Comparison of ENCODE assay signal across 8 cellular contexts in genomic region chr3:177197934-177198484, GRCh38. TPM values are rescaled to one million over a fixed set of nuclear protein-coding genes. Genes with fewer than 3 reads are reported as not detected.
DNase-seq lines count a peak whose midpoint lies in the region; ATAC-seq, FAIRE-seq and TF ChIP-seq lines count a peak whose summit lies in the region.

No MANE protein-coding gene starts in this region.

- no peak for ATAC-seq in GM19397 (IDR thresholded peaks at IDR 0.05; ENCODE audit: unreplicated experiment)
- no peak for ATAC-seq in HG03442 (IDR thresholded peaks at IDR 0.05; ENCODE audit: unreplicated experiment)

- no peaks in the 10 kb centered on the region for H3K27me3 Mint-ChIP-seq in activated naive CD8-positive, alpha-beta T cell

- TF ChIP-seq EP300 in suprapubic skin (IDR thresholded peaks at IDR 0.05) = no peak

- no peak for FAIRE-seq in kidney (lab: Jason Lieb, UNC)

- H3K4me1 ChIP-seq in A673 (ENCODE audit: insufficient read depth, low read length, poor library complexity, severe bottlenecking) = peaks cover 29% of the 10 kb centered on the region
- peaks cover 5 to 23% of the 10 kb centered on the region in 2 donors for H3K4me1 ChIP-seq in kidney (ENCODE audit: control insufficient read depth in 1 of 2, insufficient read depth in 1 of 2, low read depth in 1 of 2, low read length in 2 of 2)
- H3K4me1 ChIP-seq in suprapubic skin = peaks cover 43% of the 10 kb centered on the region

- POLR2A ChIA-PET in A673 (lab: Charles Lee; ENCODE audit: low non-redundant PET) = interaction anchor here (0.5 to 0.7 kb wide), 2 partner anchors 127 to 129 kb away, joined by 6 read pairs; no protein-coding TSS in a partner anchor
- POLR2A ChIA-PET in HEK293T (lab: Yijun Ruan, JAX) = interaction anchor here (2.7 kb wide), 1 partner anchor 161 kb away, joined by 23 read pairs; no protein-coding TSS in a partner anchor

- TF ChIP-seq CTCF in A673 (conservative IDR thresholded peaks at IDR 0.05; ENCODE audit: low read depth, low read length) = no peak
- no peak for TF ChIP-seq CTCF in kidney (IDR thresholded peaks at IDR 0.05; ENCODE audit: borderline replicate concordance, extremely low read depth, insufficient read depth)
- TF ChIP-seq CTCF in suprapubic skin (IDR thresholded peaks at IDR 0.05) = no peak

- H3K27me3 ChIP-seq in A673 (replicated peaks; ENCODE audit: insufficient read depth, low read depth, low read length, poor library complexity) (no peaks in the 10 kb centered on the region), suprapubic skin (no peaks in the 10 kb centered on the region)

- H3K36me3 Mint-ChIP-seq in activated naive CD8-positive, alpha-beta T cell = peaks cover 8% of the 10 kb centered on the region

- DNase-seq in A673 (ENCODE audit: low spot score) (no peak), HEK293T (ENCODE audit: extremely low spot score) (no peak), kidney (no peak), suprapubic skin (ENCODE audit: low spot score in 2 of 2) (no peak), NCI-H187 (lab: John Stamatoyannopoulos, UW) (no peak)

- H3K27ac Mint-ChIP-seq in activated naive CD8-positive, alpha-beta T cell = peak overlapping the region; percentile 99

- H3K36me3 ChIP-seq in A673 (ENCODE audit: insufficient read depth, low read length, poor library complexity, severe bottlenecking) = no peaks in the 10 kb centered on the region
- H3K36me3 ChIP-seq in kidney (ENCODE audit: control insufficient read depth in 1 of 2, insufficient read depth in 2 of 2, low read length in 2 of 2) = no peaks in the 10 kb centered on the region
- no peaks in the 10 kb centered on the region for H3K36me3 ChIP-seq in suprapubic skin

- H3K4me3 Mint-ChIP-seq in activated naive CD8-positive, alpha-beta T cell = peak overlapping the region; percentile 83

- CTCF ChIA-PET in A673 (lab: Charles Lee) (interaction anchor here (0.6 kb wide), 2 partner anchors 147 to 208 kb away, joined by 3 read pairs; no protein-coding TSS in a partner anchor), HEK293T (lab: Yijun Ruan, JAX) (no interaction called here)

- peak overlapping the region; percentile 47 for H3K4me3 ChIP-seq in A673 (ENCODE audit: low read depth, low read length, poor library complexity, severe bottlenecking)
- H3K4me3 ChIP-seq in kidney (ENCODE audit: low read length in 2 of 2) = peak overlapping the region; percentile 68 to 81
- H3K4me3 ChIP-seq in suprapubic skin = peak overlapping the region; percentile 95

- no peaks in the 10 kb centered on the region for H3K9me3 Mint-ChIP-seq in activated naive CD8-positive, alpha-beta T cell (ENCODE audit: low read depth)

- H3K27ac ChIP-seq in A673 (ENCODE audit: low read depth, low read length, poor library complexity, severe bottlenecking) (peak overlapping the region; percentile 86), kidney (ENCODE audit: low read depth in 2 of 2, low read length in 2 of 2) (peak overlapping the region; percentile 86 to 95), suprapubic skin (peak overlapping the region; percentile 99)

- WGBS in suprapubic skin = 3% methylated on average over 15 of the region's 31 CpGs

- intact Hi-C loops in A673 (cut with micrococcal nuclease; ENCODE audit: unreplicated experiment) = loop anchor here (1.0 to 10.0 kb wide), 5 partner anchors 146 to 1127 kb away; no protein-coding TSS in a partner anchor
- intact Hi-C loops in kidney (cut with DNase I) = loop anchor here (10.0 kb wide), 2 partner anchors 153 to 1127 kb away; no protein-coding TSS in a partner anchor

- H3K9ac ChIP-seq in kidney (ENCODE audit: low read length in 2 of 2) = peak overlapping the region; percentile 17 to 74

- H3K4me1 Mint-ChIP-seq in activated naive CD8-positive, alpha-beta T cell (ENCODE audit: low read depth) = peaks cover 68% of the 10 kb centered on the region

- TSS peak; percentile 64 for BruUV-seq in A673 (replicated peaks; lab: Mats Ljungman, UMichigan)

- no peak for TF ChIP-seq POLR2A in suprapubic skin (IDR thresholded peaks at IDR 0.05)

- H3K9me3 ChIP-seq in A673 (ENCODE audit: low read depth, low read length, poor library complexity, severe bottlenecking) (no peaks in the 10 kb centered on the region), kidney (ENCODE audit: control insufficient read depth in 1 of 2, low read length in 2 of 2) (no peaks in the 10 kb centered on the region), suprapubic skin (no peaks in the 10 kb centered on the region)

TF ChIP-seq in HEK293T, 16 proteins besides CTCF, POLR2A, EP300 and RAD21:
- no peak for TF ChIP-seq ARNT (IDR thresholded peaks at IDR 0.05)
- no peak for TF ChIP-seq SUZ12 (IDR thresholded peaks at IDR 0.05)
- peak; percentile 38; the same call in 1 of the 2 replicates for TF ChIP-seq L3MBTL2 (conservative IDR thresholded peaks at IDR 0.05)
- TF ChIP-seq HDGF (IDR thresholded peaks at IDR 0.05; ENCODE audit: borderline replicate concordance) = no peak
- TF ChIP-seq FOXM1 (IDR thresholded peaks at IDR 0.05; ENCODE audit: borderline replicate concordance) = no peak
- TF ChIP-seq CTBP1 (IDR thresholded peaks at IDR 0.05; ENCODE audit: borderline replicate concordance) = no peak
- TF ChIP-seq BHLHE40 (IDR thresholded peaks at IDR 0.05; ENCODE audit: borderline replicate concordance) = no peak
- TF ChIP-seq, protein P1, sequence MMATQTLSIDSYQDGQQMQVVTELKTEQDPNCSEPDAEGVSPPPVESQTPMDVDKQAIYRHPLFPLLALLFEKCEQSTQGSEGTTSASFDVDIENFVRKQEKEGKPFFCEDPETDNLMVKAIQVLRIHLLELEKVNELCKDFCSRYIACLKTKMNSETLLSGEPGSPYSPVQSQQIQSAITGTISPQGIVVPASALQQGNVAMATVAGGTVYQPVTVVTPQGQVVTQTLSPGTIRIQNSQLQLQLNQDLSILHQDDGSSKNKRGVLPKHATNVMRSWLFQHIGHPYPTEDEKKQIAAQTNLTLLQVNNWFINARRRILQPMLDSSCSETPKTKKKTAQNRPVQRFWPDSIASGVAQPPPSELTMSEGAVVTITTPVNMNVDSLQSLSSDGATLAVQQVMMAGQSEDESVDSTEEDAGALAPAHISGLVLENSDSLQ (IDR thresholded peaks at IDR 0.05) = no peak

RNA-seq across cellular contexts. Expression of gene TBL1XR1, which starts 0.7 kb away (rescaled TPM):
- 186 and 220 TPM in 2 replicates for total RNA-seq in A673 (2021)
- total RNA-seq in kidney = 205 TPM
- 31.3 TPM for polyA plus RNA-seq in kidney (ENCODE audit: insufficient read depth, low read depth, low replicate concordance)
- total RNA-seq in suprapubic skin = 10 to 100 TPM; 56.0 to 90.8 (median 75.6) TPM
